In the genomic region with DNA sequence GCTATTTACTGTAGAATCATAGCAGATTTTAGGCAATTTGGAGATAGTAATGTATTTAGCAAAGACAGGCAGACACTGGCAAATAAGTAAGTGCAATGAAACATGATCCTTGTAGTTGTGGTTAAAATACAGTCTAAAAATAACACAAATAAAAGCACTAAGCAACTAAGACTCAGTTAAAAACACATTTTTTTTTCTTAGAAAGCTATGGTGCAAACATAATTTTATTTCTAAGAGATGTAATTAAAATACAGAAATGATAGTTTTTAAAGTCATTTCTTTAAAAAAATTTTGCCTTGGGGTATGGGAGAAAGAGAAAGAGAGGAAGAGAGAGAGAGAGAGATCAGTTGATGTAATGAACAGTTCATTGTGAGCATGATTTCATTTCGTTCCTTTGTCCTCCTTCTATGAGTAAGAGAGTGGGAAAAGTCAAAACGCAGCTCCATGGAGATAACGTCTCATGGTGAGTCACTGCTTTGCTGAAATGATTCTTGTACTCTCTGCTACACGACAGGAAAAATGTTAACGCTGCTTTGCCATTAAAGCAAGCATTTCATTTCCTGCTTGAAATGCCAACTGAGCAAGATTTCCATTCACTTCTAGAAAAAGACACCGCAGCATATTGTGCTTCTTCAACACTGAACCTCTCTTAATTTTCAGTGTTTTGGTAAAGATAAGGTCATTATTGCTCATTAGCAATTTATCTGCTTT, we compare ENCODE assay signal across 8 cellular contexts.
DNase-seq lines count a peak whose midpoint lies in the region; ATAC-seq, FAIRE-seq and TF ChIP-seq lines count a peak whose summit lies in the region.

No MANE protein-coding gene starts in this region.

- peak overlapping the region; percentile 1; the same call in 1 of the 3 replicates for H3K4me3 ChIP-seq in A549

- POLR2A ChIA-PET in A549 (lab: Yijun Ruan, JAX): interaction anchor here (1.7 kb wide), 1 partner anchor 62 kb away, joined by 4 read pairs; no protein-coding TSS in a partner anchor
- POLR2A ChIA-PET in MCF 10A (lab: Yijun Ruan, JAX): interaction anchor here (0.7 to 1.8 kb wide), 11 partner anchors 12 to 512 kb away, joined by 3 to 7 read pairs (median 3); a partner anchor contains a TSS

- H3K9me3 ChIP-seq in A549: no peaks in the 10 kb centered on the region

- peak overlapping the region; percentile 76 for H3K4me2 ChIP-seq in A549

- H3K4me3 Mint-ChIP-seq in MCF 10A (ENCODE audit: unreplicated experiment): peak overlapping the region; percentile 65

- DNase-seq in A549 (ENCODE audit: low read depth in 1 of 2, low spot score in 1 of 2) (peak; percentile 67 to 85), HT-29 (ENCODE audit: low spot score) (peak; percentile 77), RPMI8226 (peak; percentile 14), MCF 10A (ENCODE audit: unreplicated experiment) (peak; percentile 94), left colon (no peak)
- peak; percentile 21 to 22 for DNase-seq in stimulated activated CD4-positive, alpha-beta T cell treated with anti-CD3 and anti-CD28 coated beads, Interleukin-2, amount 100 ng/mL, for 48 hours

- FAIRE-seq in A549 (lab: Jason Lieb, UNC): peak; percentile 91

- peak overlapping the region; percentile 98 for H3K27ac Mint-ChIP-seq in MCF 10A (ENCODE audit: low read depth, unreplicated experiment)

- no peak for TF ChIP-seq POLR2A in A549 (IDR thresholded peaks at IDR 0.05; ENCODE audit: low read length)

- peak overlapping the region; percentile 70 to 72 for H3K27ac ChIP-seq in A549

- H3K4me1 ChIP-seq in A549: peaks cover 17% of the 10 kb centered on the region

- H3K4me1 Mint-ChIP-seq in MCF 10A (ENCODE audit: insufficient read depth, unreplicated experiment): peaks cover 18% of the 10 kb centered on the region

- TSS peak; percentile 80 for BruUV-seq in MCF 10A (replicated peaks; lab: Mats Ljungman, UMichigan)

- WGBS in A549 (ENCODE audit: missing lambda C conversion rate): 6% methylated on average over 6 of the region's 6 CpGs

- CTCF ChIA-PET in A549 (lab: Yijun Ruan, JAX): interaction anchor here (1.0 to 1.8 kb wide), 2 partner anchors 14 to 24 kb away, joined by 4 to 5 read pairs; no protein-coding TSS in a partner anchor
- CTCF ChIA-PET in MCF 10A (lab: Yijun Ruan, JAX): interaction anchor here (0.6 to 3.0 kb wide), 3 partner anchors 24 to 695 kb away, joined by 3 to 15 read pairs (median 3); no protein-coding TSS in a partner anchor

- H3K9me3 Mint-ChIP-seq in MCF 10A (ENCODE audit: unreplicated experiment): no peaks in the 10 kb centered on the region

- TF ChIP-seq EP300 in A549 (IDR thresholded peaks at IDR 0.05): no peak

- H3K36me3 Mint-ChIP-seq in MCF 10A (ENCODE audit: insufficient read depth, unreplicated experiment): no peaks in the 10 kb centered on the region

- TF ChIP-seq CTCF in A549 (IDR thresholded peaks at IDR 0.05) (no peak), MCF 10A (IDR thresholded peaks at IDR 0.05; ENCODE audit: unreplicated experiment) (no peak)

- TF ChIP-seq RAD21 in A549 (conservative IDR thresholded peaks at IDR 0.05 in 1 of 2, IDR thresholded peaks at IDR 0.05 in 1 of 2): no peak

- no peaks in the 10 kb centered on the region for H3K27me3 Mint-ChIP-seq in MCF 10A (ENCODE audit: insufficient read depth, unreplicated experiment)

- ATAC-seq in A549 (peak; percentile 96 to 98), GM18499 (IDR thresholded peaks at IDR 0.05; ENCODE audit: insufficient read depth, unreplicated experiment) (peak; percentile 54), left colon (peak; percentile 96), HG03135 (IDR thresholded peaks at IDR 0.05; ENCODE audit: unreplicated experiment) (no peak)

- intact Hi-C loops in MCF 10A (cut with micrococcal nuclease): loop anchor here (5.0 kb wide), 1 partner anchor 61 kb away; a partner anchor contains a TSS
- intact Hi-C loops in left colon (cut with DNase I, micrococcal nuclease): no loop called here

TF ChIP-seq in A549, 52 proteins besides CTCF, POLR2A, EP300 and RAD21:
- TF ChIP-seq, protein P1, sequence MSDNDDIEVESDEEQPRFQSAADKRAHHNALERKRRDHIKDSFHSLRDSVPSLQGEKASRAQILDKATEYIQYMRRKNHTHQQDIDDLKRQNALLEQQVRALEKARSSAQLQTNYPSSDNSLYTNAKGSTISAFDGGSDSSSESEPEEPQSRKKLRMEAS (IDR thresholded peaks at IDR 0.05): 0 out of 2 replicates have a peak, but pooled peaks have one; percentile 36
- TF ChIP-seq JUNB (IDR thresholded peaks at IDR 0.05) (peak; percentile 30; the same call in 1 of the 2 replicates), FOSL2 (IDR thresholded peaks at IDR 0.05) (peak; percentile 61), FOSL2 (CRISPR knock-in tag; IDR thresholded peaks at IDR 0.05) (peak; percentile 93), MAFK (IDR thresholded peaks at IDR 0.05; ENCODE audit: partially characterized antibody) (peak; percentile 91), SREBF2 (IDR thresholded peaks at IDR 0.05) (no peak), RFX5 (IDR thresholded peaks at IDR 0.05) (no peak), NR3C1 (IDR thresholded peaks at IDR 0.05) (no peak), HEYL (CRISPR knock-in tag; IDR thresholded peaks at IDR 0.05) (no peak), CEBPB (IDR thresholded peaks at IDR 0.05) (0 out of 4 replicates have a peak, but pooled peaks of 1 of the 2 experiments have one; percentile 2)
- TF ChIP-seq, protein P2, sequence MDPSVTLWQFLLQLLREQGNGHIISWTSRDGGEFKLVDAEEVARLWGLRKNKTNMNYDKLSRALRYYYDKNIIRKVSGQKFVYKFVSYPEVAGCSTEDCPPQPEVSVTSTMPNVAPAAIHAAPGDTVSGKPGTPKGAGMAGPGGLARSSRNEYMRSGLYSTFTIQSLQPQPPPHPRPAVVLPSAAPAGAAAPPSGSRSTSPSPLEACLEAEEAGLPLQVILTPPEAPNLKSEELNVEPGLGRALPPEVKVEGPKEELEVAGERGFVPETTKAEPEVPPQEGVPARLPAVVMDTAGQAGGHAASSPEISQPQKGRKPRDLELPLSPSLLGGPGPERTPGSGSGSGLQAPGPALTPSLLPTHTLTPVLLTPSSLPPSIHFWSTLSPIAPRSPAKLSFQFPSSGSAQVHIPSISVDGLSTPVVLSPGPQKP (IDR thresholded peaks at IDR 0.05; ENCODE audit: low read depth, low read length): no peak
- TF ChIP-seq, protein P3, sequence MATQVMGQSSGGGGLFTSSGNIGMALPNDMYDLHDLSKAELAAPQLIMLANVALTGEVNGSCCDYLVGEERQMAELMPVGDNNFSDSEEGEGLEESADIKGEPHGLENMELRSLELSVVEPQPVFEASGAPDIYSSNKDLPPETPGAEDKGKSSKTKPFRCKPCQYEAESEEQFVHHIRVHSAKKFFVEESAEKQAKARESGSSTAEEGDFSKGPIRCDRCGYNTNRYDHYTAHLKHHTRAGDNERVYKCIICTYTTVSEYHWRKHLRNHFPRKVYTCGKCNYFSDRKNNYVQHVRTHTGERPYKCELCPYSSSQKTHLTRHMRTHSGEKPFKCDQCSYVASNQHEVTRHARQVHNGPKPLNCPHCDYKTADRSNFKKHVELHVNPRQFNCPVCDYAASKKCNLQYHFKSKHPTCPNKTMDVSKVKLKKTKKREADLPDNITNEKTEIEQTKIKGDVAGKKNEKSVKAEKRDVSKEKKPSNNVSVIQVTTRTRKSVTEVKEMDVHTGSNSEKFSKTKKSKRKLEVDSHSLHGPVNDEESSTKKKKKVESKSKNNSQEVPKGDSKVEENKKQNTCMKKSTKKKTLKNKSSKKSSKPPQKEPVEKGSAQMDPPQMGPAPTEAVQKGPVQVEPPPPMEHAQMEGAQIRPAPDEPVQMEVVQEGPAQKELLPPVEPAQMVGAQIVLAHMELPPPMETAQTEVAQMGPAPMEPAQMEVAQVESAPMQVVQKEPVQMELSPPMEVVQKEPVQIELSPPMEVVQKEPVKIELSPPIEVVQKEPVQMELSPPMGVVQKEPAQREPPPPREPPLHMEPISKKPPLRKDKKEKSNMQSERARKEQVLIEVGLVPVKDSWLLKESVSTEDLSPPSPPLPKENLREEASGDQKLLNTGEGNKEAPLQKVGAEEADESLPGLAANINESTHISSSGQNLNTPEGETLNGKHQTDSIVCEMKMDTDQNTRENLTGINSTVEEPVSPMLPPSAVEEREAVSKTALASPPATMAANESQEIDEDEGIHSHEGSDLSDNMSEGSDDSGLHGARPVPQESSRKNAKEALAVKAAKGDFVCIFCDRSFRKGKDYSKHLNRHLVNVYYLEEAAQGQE (IDR thresholded peaks at IDR 0.05): no peak
- TF ChIP-seq, protein P4, sequence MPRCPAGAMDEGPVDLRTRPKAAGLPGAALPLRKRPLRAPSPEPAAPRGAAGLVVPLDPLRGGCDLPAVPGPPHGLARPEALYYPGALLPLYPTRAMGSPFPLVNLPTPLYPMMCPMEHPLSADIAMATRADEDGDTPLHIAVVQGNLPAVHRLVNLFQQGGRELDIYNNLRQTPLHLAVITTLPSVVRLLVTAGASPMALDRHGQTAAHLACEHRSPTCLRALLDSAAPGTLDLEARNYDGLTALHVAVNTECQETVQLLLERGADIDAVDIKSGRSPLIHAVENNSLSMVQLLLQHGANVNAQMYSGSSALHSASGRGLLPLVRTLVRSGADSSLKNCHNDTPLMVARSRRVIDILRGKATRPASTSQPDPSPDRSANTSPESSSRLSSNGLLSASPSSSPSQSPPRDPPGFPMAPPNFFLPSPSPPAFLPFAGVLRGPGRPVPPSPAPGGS (IDR thresholded peaks at IDR 0.05): no peak

Comparison
In these comparisons a context has a peak if more than half of its experiments do, and no peak if none do; other contexts are left out.
1. DNase-seq: peak in A549 (2 of 2), HT-29 (single experiment), RPMI8226 (single experiment), MCF 10A (single experiment) and stimulated activated CD4-positive, alpha-beta T cell treated with anti-CD3 and anti-CD28 coated beads, Interleukin-2, amount 100 ng/mL, for 48 hours (2 of 2); none in left colon (0 of 2).